ENCODE assay signal across 1 cellular context in the genomic region with DNA sequence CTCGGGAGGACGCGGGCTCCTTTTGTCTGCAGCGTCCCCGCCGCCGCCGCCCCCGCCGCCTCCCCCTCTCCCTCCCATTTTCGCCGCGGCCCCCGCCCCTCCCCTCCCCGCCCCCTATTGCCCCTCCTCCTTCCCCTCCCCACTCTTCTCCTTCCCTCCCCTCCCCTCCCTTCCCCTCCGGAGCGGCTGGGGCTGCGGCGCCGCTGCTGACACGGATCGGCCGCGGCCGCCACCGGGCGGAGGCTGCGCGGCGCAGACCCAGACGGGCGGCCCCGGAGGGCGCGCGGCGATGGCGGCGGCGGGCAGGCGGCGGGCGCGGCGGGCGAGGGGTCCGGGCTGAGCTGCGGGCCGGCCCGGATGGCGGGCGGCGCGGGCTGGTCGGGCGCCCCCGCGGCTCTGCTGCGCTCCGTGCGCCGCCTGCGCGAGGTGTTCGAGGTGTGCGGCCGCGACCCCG.
TF ChIP-seq lines count a peak whose summit lies in the region.

A gene with protein sequence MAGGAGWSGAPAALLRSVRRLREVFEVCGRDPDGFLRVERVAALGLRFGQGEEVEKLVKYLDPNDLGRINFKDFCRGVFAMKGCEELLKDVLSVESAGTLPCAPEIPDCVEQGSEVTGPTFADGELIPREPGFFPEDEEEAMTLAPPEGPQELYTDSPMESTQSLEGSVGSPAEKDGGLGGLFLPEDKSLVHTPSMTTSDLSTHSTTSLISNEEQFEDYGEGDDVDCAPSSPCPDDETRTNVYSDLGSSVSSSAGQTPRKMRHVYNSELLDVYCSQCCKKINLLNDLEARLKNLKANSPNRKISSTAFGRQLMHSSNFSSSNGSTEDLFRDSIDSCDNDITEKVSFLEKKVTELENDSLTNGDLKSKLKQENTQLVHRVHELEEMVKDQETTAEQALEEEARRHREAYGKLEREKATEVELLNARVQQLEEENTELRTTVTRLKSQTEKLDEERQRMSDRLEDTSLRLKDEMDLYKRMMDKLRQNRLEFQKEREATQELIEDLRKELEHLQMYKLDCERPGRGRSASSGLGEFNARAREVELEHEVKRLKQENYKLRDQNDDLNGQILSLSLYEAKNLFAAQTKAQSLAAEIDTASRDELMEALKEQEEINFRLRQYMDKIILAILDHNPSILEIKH (plus strand): TSS at position 180 of the 454 bp plus-strand sequence. CDS start 178 bp downstream, at position 358.

TF ChIP-seq in H1, 55 proteins besides CTCF, POLR2A, EP300 and RAD21 (continued from another document):
- TF ChIP-seq POU5F1 (IDR thresholded peaks at IDR 0.05; ENCODE audit: low read depth, low read length) = no peak
